In genomic region chr3:33426068-33426467, GRCh38 we compare ENCODE assay signal across 20 cellular contexts. TPM values are rescaled to one million over a fixed set of nuclear protein-coding genes. Genes with fewer than 3 reads are reported as not detected.
DNase-seq lines count a peak whose midpoint lies in the region; ATAC-seq and TF ChIP-seq lines count a peak whose summit lies in the region.
"Had no signal": no experiment of that assay in that cellular context is flagged by ENCODE, and none has a peak within 500 bp of the region (broad histone marks: within the 10 kb centered on the region; RNA-seq: fewer than 3 reads in every experiment).

No MANE protein-coding gene starts in this region.

- no peak for TF ChIP-seq EP300 in transverse colon (IDR thresholded peaks at IDR 0.05; ENCODE audit: low read depth)

- H3K27ac Mint-ChIP-seq in endodermal cell, result peak overlapping the region; percentile 79
- H3K27ac Mint-ChIP-seq: type B pancreatic cell had no signal

- DNase-seq in NCI-H2171 treated with DMSO at 0.1 percent for 48 hours (lab: John Stamatoyannopoulos, UW), result peak; percentile 30
- no peak for DNase-seq in NCI-H2171 (lab: John Stamatoyannopoulos, UW)
- DNase-seq in NCI-H345 treated with DMSO at 0.1 percent for 48 hours (lab: John Stamatoyannopoulos, UW; ENCODE audit: unreplicated experiment), result peak; percentile 81
- DNase-seq in endodermal cell, result peak; percentile 78
- DNase-seq in transverse colon, result no peak
- DNase-seq in MV-4-11 (lab: John Stamatoyannopoulos, UW), result no peak
- DNase-seq in glomerular visceral epithelial cell (ENCODE audit: extremely low spot score), result no peak
- DNase-seq: activated CD4-positive, CD25-positive, alpha-beta regulatory T cell; activated effector memory CD4-positive, alpha-beta T cell treated with anti-CD3 and anti-CD28 coated beads, Interleukin-2, amount 50 U/mL, for 16 hours; amygdala; Kasumi-1; NCI-H1694 treated with DMSO at 0.1 percent for 48 hours; stimulated activated CD4-positive, alpha-beta T cell treated with anti-CD3 and anti-CD28 coated beads, Interleukin-15, amount 100 ng/mL, for 24 hours; stimulated activated naive CD4-positive, alpha-beta T cell treated with Interleukin-2 at 50 U/mL for 16 hours; T-helper 17 cell had no signal

- WGBS in endodermal cell (ENCODE audit: insufficient coverage in 1 of 2, insufficient read length in 1 of 2), 2 experiments, result 0% methylated on average over 1 of the region's 1 CpG
- 50 to 59% methylated on average over 1 of the region's 1 CpG for WGBS in transverse colon (ENCODE audit: low coverage in 1 of 2), 2 donors

- no peak overlapping the region for H3K9ac ChIP-seq in endodermal cell (ENCODE audit: extremely low read depth, low read length, poor library complexity, severe bottlenecking)

- H3K4me1 ChIP-seq in endodermal cell (ENCODE audit: control insufficient read depth, insufficient read depth, low read length) (peaks cover 21% of the 10 kb centered on the region), transverse colon (peaks cover 8 to 59% (median 41%) of the 10 kb centered on the region in 4 donors)

- H3K4me3 ChIP-seq in endodermal cell (ENCODE audit: low read length) (peak overlapping the region; percentile 33), transverse colon (no peak overlapping the region)
- H3K4me3 ChIP-seq: gastroesophageal sphincter, right atrium auricular region had no signal

- intact Hi-C loops in transverse colon (cut with DNase I; ENCODE audit: low total_unique reads), result no loop called here

- TF ChIP-seq CTCF in endodermal cell (conservative IDR thresholded peaks at IDR 0.05), result no peak
- TF ChIP-seq CTCF in transverse colon (IDR thresholded peaks at IDR 0.05), result no peak

- H3K9me3 Mint-ChIP-seq in endodermal cell, result peaks cover under 1% of the 10 kb centered on the region
- H3K9me3 Mint-ChIP-seq: type B pancreatic cell had no signal

- in situ Hi-C loops in transverse colon (cut with MboI; ENCODE audit: low pct_ligation_motif_present in 1 of 4, low pct_unique_long_range_greater_than_20kb in 1 of 4, low sequenced_read_pairs in 3 of 4), result loop anchor here in 2 of 4 donors (25.0 kb wide), 1 partner anchor 361 kb away; the partner anchor contains the start of gene PDCD6IP (in 2 of the 2)

- H3K36me3 Mint-ChIP-seq in endodermal cell (ENCODE audit: low read depth), result peaks cover 35% of the 10 kb centered on the region

- H3K27ac ChIP-seq in endodermal cell (ENCODE audit: low read depth, low read length) (no peak overlapping the region), transverse colon (peak overlapping the region; percentile 53 to 73 (median 65))
- H3K27ac ChIP-seq: C4-2B, gastroesophageal sphincter, right atrium auricular region had no signal

- no peaks in the 10 kb centered on the region for H3K27me3 Mint-ChIP-seq in endodermal cell (ENCODE audit: insufficient read depth)
- H3K27me3 Mint-ChIP-seq: T-helper 17 cell, type B pancreatic cell had no signal

- H3K36me3 ChIP-seq in endodermal cell (ENCODE audit: control insufficient read depth, insufficient read depth, low read length), result peaks cover 36% of the 10 kb centered on the region
- peaks cover 0 to 9% (median 0%) of the 10 kb centered on the region in 4 donors for H3K36me3 ChIP-seq in transverse colon

- TF ChIP-seq POLR2A in transverse colon (IDR thresholded peaks at IDR 0.05), result no peak

- ATAC-seq in GM19328 (IDR thresholded peaks at IDR 0.05; ENCODE audit: unreplicated experiment), result no peak
- ATAC-seq: gastroesophageal sphincter, T-helper 17 cell had no signal

- no peaks in the 10 kb centered on the region for H3K27me3 ChIP-seq in endodermal cell (ENCODE audit: control insufficient read depth, insufficient read depth, low read length, poor library complexity, severe bottlenecking)
- H3K27me3 ChIP-seq in transverse colon, result no peaks in the 10 kb centered on the region
- H3K27me3 ChIP-seq: gastroesophageal sphincter, right atrium auricular region had no signal

- H3K4me1 Mint-ChIP-seq in endodermal cell, result peaks cover 64% of the 10 kb centered on the region

- peak overlapping the region; percentile 20 for H3K4me3 Mint-ChIP-seq in endodermal cell
- H3K4me3 Mint-ChIP-seq: T-helper 17 cell, type B pancreatic cell had no signal

- no peaks in the 10 kb centered on the region for H3K9me3 ChIP-seq in endodermal cell (ENCODE audit: control insufficient read depth, low read length)
- H3K9me3 ChIP-seq in transverse colon, result no peaks in the 10 kb centered on the region
- H3K9me3 ChIP-seq: gastroesophageal sphincter, right atrium auricular region had no signal

RNA-seq across cellular contexts. Expression of gene UBP1, which starts 14.1 kb away (rescaled TPM):
- 10 to 100 TPM; 69.2 to 84.5 TPM for total RNA-seq in endodermal cell
- polyA plus RNA-seq in endodermal cell (2013, experiment 1 of 2), result 65.8 TPM
- 62.4 TPM for polyA plus RNA-seq in endodermal cell (2013, experiment 2 of 2)
- 100 to 1,000 TPM in 1 of 4 donors, 10 to 100 TPM in 3; 65.9 to 180 (median 86.1) TPM for total RNA-seq in transverse colon

Comparison
In these comparisons a context has a peak if more than half of its experiments do, and no peak if none do; other contexts are left out.
1. DNase-seq: peak in NCI-H2171 treated with DMSO at 0.1 percent for 48 hours (single experiment), NCI-H345 treated with DMSO at 0.1 percent for 48 hours (single experiment) and endodermal cell (single experiment); none in NCI-H2171 (single experiment), transverse colon (single experiment), MV-4-11 (single experiment) and glomerular visceral epithelial cell (single experiment).